In the genomic region with DNA sequence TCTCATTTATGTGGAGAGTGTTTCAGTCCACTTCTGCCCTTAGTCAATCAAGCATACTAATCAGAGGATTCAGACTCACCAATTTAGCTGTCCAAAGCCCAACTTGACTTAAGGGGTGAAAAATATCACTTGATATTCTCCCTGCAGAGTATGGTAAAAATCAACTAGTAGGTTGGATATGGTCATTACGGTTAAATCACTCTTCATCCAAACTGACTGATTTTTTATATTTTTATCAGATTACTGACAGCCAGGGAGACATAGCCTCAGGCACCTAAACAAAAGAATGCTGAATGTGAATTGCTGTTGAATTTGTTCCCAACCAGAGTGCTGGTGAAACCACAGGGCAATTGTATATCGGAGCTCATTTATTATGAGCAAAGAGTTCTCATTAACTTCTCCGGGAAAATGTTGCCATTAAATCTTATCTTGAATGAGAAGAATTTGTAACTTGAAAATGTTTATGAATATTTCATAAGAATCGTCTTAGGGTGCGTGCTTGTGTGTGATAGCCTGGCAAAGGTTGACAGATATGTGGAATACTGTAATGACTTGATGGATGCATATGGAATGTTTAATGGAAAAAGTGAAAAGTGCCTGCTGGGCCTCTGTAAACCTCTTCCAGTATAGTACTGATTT, we compare ENCODE assay signal across 12 cellular contexts.
DNase-seq lines count a peak whose midpoint lies in the region; ATAC-seq and TF ChIP-seq lines count a peak whose summit lies in the region.
"Had no signal": no experiment of that assay in that cellular context is flagged by ENCODE, and none has a peak within 500 bp of the region (broad histone marks: within the 10 kb centered on the region; RNA-seq: fewer than 3 reads in every experiment).

No MANE protein-coding gene starts in this region.

- H2BK15ac ChIP-seq in neuronal stem cell (ENCODE audit: low read length) = no peak overlapping the region

- in situ Hi-C loops in astrocyte of the cerebellum (cut with HindIII; ENCODE audit: low sequenced_read_pairs) = no loop called here

- no peaks in the 10 kb centered on the region for H3K9me3 ChIP-seq in neuronal stem cell (replicated peaks in 1 of 2; ENCODE audit: control insufficient read depth in 2 of 2, insufficient read depth in 1 of 2, low read depth in 1 of 2, low read length in 2 of 2)

- DNase-seq in ELF-1 (ENCODE audit: low read depth, low spot score) (peak; percentile 6), NCI-H187 treated with DMSO at 0.1 percent for 48 hours (lab: John Stamatoyannopoulos, UW) (peak; percentile 37), astrocyte of the cerebellum (ENCODE audit: low read depth) (peak; percentile 80), neuronal stem cell (ENCODE audit: low spot score) (no peak), DMS53 treated with DMSO at 0.1 percent for 48 hours (lab: John Stamatoyannopoulos, UW; ENCODE audit: unreplicated experiment) (no peak), hippocampal formation (lab: John Stamatoyannopoulos, UW) (no peak)
- DNase-seq in activated naive CD4-positive, alpha-beta T cell treated with Interleukin-2 at 50 U/mL for 16 hours = no peak
- DNase-seq: activated CD4-positive, alpha-beta T cell treated with anti-CD3 and anti-CD28 coated beads for 1 hour; activated naive CD4-positive, alpha-beta T cell; cortex of kidney; MV-4-11 had no signal

- no peak for ATAC-seq in GM21447 (IDR thresholded peaks at IDR 0.05; ENCODE audit: unreplicated experiment)

- H3K23ac ChIP-seq in neuronal stem cell (ENCODE audit: low read depth, low read length, poor library complexity) = no peak overlapping the region

- H2AK5ac ChIP-seq in neuronal stem cell (ENCODE audit: low read depth, low read length) = no peak overlapping the region

- no peak for TF ChIP-seq CTCF in astrocyte of the cerebellum (IDR thresholded peaks at IDR 0.05; ENCODE audit: low read depth, low read length, missing control alignments)

- no peak overlapping the region for H3K4ac ChIP-seq in neuronal stem cell (ENCODE audit: low read length)

- H2BK5ac ChIP-seq in neuronal stem cell (ENCODE audit: low read length) = no peak overlapping the region

- no peaks in the 10 kb centered on the region for H3K79me1 ChIP-seq in neuronal stem cell (ENCODE audit: low read depth, low read length)

- H3K4me3 ChIP-seq in astrocyte of the cerebellum (ENCODE audit: low read depth, low read length) (no peak overlapping the region), neuronal stem cell (ENCODE audit: low read length in 2 of 2) (no peak overlapping the region)

- H3K18ac ChIP-seq in neuronal stem cell (ENCODE audit: low read length) = no peak overlapping the region

- no peak overlapping the region for H4K8ac ChIP-seq in neuronal stem cell (ENCODE audit: low read depth, low read length)

- no peak overlapping the region for H3K9ac ChIP-seq in neuronal stem cell (ENCODE audit: low read depth, low read length, poor library complexity)

- H3K4me1 ChIP-seq in neuronal stem cell (ENCODE audit: control insufficient read depth in 2 of 2, insufficient read depth in 1 of 2, low read depth in 1 of 2, low read length in 2 of 2) = peaks cover 0 to 8% of the 10 kb centered on the region in 2 donors

- H2AFZ ChIP-seq in neuronal stem cell (ENCODE audit: low read length) = peak overlapping the region; percentile 31

- H2BK12ac ChIP-seq in neuronal stem cell (ENCODE audit: low read length) = no peak overlapping the region

- no peak overlapping the region for H3K14ac ChIP-seq in neuronal stem cell (ENCODE audit: low read length)

- no peak overlapping the region for H4K91ac ChIP-seq in neuronal stem cell (ENCODE audit: low read depth, low read length, poor library complexity)

- WGBS in neuronal stem cell (ENCODE audit: extremely low coverage in 2 of 2, insufficient read length in 2 of 2, insufficient replicate concordance in 1 of 2), 2 donors = no CpG with 5 or more reads among the region's 5 CpGs

- H3K27me3 ChIP-seq in neuronal stem cell (ENCODE audit: control insufficient read depth in 3 of 3, insufficient read depth in 3 of 3, low read depth in 1 of 3, low read length in 3 of 3) = no peaks in the 10 kb centered on the region

- H3K27ac ChIP-seq in neuronal stem cell (replicated peaks; ENCODE audit: low read length) = no peak overlapping the region

- H3K36me3 ChIP-seq in neuronal stem cell (replicated peaks in 1 of 2; ENCODE audit: control insufficient read depth in 2 of 2, insufficient read depth in 2 of 2, low read length in 2 of 2) = no peaks in the 10 kb centered on the region

- H2BK120ac ChIP-seq in neuronal stem cell (ENCODE audit: low read depth, low read length) = no peak overlapping the region

- no peak overlapping the region for H3K4me2 ChIP-seq in neuronal stem cell (ENCODE audit: insufficient read depth, low read length, poor library complexity, severe bottlenecking)

Comparison
In these comparisons a context has a peak if more than half of its experiments do, and no peak if none do; other contexts are left out.
1. DNase-seq: peak in ELF-1 (single experiment), NCI-H187 treated with DMSO at 0.1 percent for 48 hours (single experiment) and astrocyte of the cerebellum (single experiment); none in neuronal stem cell (single experiment), activated naive CD4-positive, alpha-beta T cell treated with Interleukin-2 at 50 U/mL for 16 hours (single experiment), DMS53 treated with DMSO at 0.1 percent for 48 hours (single experiment) and hippocampal formation (0 of 2).